ENCODE assay signal across 1 cellular context in the genomic region with DNA sequence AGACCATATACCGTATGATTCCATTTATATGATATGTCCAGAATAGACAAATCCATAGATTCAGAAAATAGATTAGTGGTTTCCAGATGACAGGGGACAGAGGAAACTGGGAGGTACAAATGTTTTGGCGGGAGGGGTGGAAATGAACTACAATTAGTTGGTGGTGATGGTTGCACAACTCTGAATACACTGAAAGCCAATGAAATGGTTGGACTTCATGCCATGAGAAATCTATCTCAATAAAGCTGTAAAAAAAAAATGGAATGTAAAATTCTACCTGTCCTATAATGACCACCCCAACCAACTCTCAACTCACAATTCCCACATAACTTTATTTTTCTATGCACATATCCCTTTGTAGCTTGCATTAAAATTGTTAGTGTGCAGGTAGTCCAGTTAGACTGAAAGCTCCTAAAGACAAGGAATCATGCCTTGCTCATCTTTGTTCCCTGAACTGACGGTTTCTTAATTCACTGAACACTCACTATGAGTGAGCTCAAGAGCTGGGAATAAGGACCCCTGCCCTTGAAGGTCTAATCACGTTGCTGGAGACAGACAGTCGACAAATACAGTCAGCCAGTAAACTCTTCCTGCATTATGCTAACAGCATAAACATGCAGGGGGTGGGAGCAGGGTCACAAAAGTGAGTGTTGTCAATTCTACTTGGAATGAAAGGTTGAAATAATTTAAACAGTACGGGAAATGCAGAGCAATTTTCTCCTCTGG.
TF ChIP-seq lines count a peak whose summit lies in the region.

No MANE protein-coding gene starts in this region.

TF ChIP-seq in HepG2, 621 proteins besides CTCF, POLR2A, EP300 and RAD21 (continued from another document and continues in another):
- TF ChIP-seq, protein P1, sequence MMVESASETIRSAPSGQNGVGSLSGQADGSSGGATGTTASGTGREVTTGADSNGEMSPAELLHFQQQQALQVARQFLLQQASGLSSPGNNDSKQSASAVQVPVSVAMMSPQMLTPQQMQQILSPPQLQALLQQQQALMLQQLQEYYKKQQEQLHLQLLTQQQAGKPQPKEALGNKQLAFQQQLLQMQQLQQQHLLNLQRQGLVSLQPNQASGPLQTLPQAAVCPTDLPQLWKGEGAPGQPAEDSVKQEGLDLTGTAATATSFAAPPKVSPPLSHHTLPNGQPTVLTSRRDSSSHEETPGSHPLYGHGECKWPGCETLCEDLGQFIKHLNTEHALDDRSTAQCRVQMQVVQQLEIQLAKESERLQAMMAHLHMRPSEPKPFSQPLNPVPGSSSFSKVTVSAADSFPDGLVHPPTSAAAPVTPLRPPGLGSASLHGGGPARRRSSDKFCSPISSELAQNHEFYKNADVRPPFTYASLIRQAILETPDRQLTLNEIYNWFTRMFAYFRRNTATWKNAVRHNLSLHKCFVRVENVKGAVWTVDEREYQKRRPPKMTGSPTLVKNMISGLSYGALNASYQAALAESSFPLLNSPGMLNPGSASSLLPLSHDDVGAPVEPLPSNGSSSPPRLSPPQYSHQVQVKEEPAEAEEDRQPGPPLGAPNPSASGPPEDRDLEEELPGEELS (CRISPR knock-in tag; IDR thresholded peaks at IDR 0.05), result 0 out of 2 replicates have a peak, but pooled peaks have one; percentile 23
- TF ChIP-seq DPF2 (CRISPR knock-in tag; IDR thresholded peaks at IDR 0.05; ENCODE audit: borderline replicate concordance, low read depth) (no peak), CHCHD3 (CRISPR knock-in tag; IDR thresholded peaks at IDR 0.05) (no peak), THAP11 (CRISPR knock-in tag; IDR thresholded peaks at IDR 0.05) (no peak), CBFB (CRISPR knock-in tag; IDR thresholded peaks at IDR 0.05) (no peak), NR2F6 (IDR thresholded peaks at IDR 0.05) (no peak), NR2F6 (CRISPR knock-in tag; IDR thresholded peaks at IDR 0.05) (no peak), RAD51 (IDR thresholded peaks at IDR 0.05; ENCODE audit: borderline replicate concordance) (no peak), ZNF724P (CRISPR knock-in tag; IDR thresholded peaks at IDR 0.05; ENCODE audit: borderline replicate concordance) (no peak), ZNF720 (CRISPR knock-in tag; IDR thresholded peaks at IDR 0.05) (no peak), HDAC6 (IDR thresholded peaks at IDR 0.05; ENCODE audit: low read depth, low read length) (no peak), GATA4 (IDR thresholded peaks at IDR 0.05; ENCODE audit: borderline replicate concordance, low read depth) (no peak), PRPF4 (IDR thresholded peaks at IDR 0.05; ENCODE audit: low read depth, low read length, poor library complexity, severe bottlenecking) (no peak), ZBTB21 (CRISPR knock-in tag; IDR thresholded peaks at IDR 0.05) (no peak), TSC22D2 (CRISPR knock-in tag; IDR thresholded peaks at IDR 0.05; ENCODE audit: borderline replicate concordance) (no peak), ADNP (CRISPR knock-in tag; IDR thresholded peaks at IDR 0.05) (no peak), HMG20B (CRISPR knock-in tag; conservative IDR thresholded peaks at IDR 0.05) (no peak), PAF1 (CRISPR knock-in tag; IDR thresholded peaks at IDR 0.05) (no peak), ZNF30 (CRISPR knock-in tag; IDR thresholded peaks at IDR 0.05) (no peak), ZNF790 (CRISPR knock-in tag; IDR thresholded peaks at IDR 0.05; ENCODE audit: borderline replicate concordance) (no peak), ARID2 (CRISPR knock-in tag; IDR thresholded peaks at IDR 0.05; ENCODE audit: borderline replicate concordance) (no peak), FOXO1 (CRISPR knock-in tag; IDR thresholded peaks at IDR 0.05) (no peak), KLF6 (CRISPR knock-in tag; IDR thresholded peaks at IDR 0.05) (no peak), NCOR1 (IDR thresholded peaks at IDR 0.05; ENCODE audit: borderline replicate concordance, low read length) (no peak)
- TF ChIP-seq, protein P2, sequence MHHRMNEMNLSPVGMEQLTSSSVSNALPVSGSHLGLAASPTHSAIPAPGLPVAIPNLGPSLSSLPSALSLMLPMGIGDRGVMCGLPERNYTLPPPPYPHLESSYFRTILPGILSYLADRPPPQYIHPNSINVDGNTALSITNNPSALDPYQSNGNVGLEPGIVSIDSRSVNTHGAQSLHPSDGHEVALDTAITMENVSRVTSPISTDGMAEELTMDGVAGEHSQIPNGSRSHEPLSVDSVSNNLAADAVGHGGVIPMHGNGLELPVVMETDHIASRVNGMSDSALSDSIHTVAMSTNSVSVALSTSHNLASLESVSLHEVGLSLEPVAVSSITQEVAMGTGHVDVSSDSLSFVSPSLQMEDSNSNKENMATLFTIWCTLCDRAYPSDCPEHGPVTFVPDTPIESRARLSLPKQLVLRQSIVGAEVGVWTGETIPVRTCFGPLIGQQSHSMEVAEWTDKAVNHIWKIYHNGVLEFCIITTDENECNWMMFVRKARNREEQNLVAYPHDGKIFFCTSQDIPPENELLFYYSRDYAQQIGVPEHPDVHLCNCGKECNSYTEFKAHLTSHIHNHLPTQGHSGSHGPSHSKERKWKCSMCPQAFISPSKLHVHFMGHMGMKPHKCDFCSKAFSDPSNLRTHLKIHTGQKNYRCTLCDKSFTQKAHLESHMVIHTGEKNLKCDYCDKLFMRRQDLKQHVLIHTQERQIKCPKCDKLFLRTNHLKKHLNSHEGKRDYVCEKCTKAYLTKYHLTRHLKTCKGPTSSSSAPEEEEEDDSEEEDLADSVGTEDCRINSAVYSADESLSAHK (CRISPR knock-in tag; IDR thresholded peaks at IDR 0.05; ENCODE audit: borderline replicate concordance), result no peak
- TF ChIP-seq, protein P3, sequence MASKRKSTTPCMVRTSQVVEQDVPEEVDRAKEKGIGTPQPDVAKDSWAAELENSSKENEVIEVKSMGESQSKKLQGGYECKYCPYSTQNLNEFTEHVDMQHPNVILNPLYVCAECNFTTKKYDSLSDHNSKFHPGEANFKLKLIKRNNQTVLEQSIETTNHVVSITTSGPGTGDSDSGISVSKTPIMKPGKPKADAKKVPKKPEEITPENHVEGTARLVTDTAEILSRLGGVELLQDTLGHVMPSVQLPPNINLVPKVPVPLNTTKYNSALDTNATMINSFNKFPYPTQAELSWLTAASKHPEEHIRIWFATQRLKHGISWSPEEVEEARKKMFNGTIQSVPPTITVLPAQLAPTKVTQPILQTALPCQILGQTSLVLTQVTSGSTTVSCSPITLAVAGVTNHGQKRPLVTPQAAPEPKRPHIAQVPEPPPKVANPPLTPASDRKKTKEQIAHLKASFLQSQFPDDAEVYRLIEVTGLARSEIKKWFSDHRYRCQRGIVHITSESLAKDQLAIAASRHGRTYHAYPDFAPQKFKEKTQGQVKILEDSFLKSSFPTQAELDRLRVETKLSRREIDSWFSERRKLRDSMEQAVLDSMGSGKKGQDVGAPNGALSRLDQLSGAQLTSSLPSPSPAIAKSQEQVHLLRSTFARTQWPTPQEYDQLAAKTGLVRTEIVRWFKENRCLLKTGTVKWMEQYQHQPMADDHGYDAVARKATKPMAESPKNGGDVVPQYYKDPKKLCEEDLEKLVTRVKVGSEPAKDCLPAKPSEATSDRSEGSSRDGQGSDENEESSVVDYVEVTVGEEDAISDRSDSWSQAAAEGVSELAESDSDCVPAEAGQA (IDR thresholded peaks at IDR 0.05; ENCODE audit: low read depth), result no peak
- TF ChIP-seq, protein P3 (CRISPR knock-in tag; IDR thresholded peaks at IDR 0.05; ENCODE audit: borderline replicate concordance), result no peak
- TF ChIP-seq, protein P4, sequence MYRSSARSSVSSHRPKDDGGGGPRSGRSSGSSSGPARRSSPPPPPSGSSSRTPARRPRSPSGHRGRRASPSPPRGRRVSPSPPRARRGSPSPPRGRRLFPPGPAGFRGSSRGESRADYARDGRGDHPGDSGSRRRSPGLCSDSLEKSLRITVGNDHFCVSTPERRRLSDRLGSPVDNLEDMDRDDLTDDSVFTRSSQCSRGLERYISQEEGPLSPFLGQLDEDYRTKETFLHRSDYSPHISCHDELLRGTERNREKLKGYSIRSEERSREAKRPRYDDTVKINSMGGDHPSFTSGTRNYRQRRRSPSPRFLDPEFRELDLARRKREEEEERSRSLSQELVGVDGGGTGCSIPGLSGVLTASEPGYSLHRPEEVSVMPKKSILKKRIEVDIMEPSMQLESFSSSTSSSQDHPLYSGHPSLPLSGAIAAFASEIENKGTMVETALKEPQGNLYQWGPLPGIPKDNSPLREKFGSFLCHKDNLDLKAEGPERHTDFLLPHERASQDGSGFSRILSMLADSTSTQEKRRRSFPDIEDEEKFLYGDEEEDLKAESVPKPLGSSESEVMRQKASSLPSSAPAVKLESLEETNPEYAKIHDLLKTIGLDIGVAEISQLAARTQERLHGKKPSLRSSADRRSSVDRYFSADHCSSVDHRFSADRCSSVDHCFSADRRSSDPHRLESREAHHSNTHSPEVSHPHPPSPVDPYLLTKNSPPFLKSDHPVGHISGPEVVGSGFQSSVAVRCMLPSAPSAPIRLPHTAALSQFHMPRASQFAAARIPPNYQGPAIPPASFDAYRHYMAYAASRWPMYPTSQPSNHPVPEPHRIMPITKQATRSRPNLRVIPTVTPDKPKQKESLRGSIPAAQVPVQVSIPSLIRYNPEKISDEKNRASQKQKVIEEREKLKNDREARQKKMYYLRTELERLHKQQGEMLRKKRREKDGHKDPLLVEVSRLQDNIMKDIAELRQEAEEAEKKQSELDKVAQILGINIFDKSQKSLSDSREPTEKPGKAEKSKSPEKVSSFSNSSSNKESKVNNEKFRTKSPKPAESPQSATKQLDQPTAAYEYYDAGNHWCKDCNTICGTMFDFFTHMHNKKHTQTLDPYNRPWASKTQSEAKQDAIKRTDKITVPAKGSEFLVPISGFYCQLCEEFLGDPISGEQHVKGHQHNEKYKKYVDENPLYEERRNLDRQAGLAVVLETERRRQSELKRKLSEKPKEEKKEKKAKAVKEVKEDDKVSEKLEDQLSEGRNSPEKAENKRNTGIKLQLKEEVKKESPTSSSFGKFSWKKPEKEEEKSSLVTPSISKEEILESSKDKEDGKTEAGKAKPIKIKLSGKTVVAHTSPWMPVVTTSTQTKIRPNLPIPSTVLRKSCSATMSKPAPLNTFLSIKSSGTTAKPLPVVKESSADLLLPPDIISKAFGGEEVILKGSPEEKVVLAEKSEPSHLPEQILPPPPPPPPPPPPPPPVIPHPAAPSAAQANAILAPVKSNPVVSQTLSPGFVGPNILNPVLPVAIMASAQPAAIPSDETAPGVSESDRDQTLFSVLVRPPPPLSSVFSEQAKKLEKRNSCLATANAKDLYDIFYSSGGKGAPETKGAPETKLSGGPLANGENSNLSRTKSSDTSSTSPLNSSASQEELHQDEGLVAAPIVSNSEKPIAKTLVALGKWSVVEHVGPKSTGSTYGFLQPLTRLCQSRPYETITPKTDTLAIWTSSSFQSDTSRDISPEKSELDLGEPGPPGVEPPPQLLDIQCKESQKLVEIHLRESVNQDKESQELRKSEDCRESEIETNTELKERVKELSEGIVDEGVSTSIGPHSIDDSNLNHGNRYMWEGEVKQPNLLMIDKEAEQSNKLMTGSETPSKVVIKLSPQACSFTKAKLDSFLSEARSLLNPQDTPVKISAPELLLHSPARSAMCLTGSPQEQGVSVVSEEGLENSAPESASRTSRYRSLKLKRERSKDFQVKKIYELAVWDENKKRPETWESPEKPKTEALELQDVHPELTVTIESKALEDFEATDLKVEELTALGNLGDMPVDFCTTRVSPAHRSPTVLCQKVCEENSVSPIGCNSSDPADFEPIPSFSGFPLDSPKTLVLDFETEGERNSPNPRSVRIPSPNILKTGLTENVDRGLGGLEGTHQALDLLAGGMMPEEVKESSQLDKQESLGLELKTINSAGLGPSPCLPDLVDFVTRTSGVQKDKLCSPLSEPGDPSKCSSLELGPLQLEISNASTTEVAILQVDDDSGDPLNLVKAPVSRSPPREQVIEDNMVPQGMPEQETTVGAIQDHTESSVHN (CRISPR knock-in tag; IDR thresholded peaks at IDR 0.05), result no peak
- TF ChIP-seq, protein P5, sequence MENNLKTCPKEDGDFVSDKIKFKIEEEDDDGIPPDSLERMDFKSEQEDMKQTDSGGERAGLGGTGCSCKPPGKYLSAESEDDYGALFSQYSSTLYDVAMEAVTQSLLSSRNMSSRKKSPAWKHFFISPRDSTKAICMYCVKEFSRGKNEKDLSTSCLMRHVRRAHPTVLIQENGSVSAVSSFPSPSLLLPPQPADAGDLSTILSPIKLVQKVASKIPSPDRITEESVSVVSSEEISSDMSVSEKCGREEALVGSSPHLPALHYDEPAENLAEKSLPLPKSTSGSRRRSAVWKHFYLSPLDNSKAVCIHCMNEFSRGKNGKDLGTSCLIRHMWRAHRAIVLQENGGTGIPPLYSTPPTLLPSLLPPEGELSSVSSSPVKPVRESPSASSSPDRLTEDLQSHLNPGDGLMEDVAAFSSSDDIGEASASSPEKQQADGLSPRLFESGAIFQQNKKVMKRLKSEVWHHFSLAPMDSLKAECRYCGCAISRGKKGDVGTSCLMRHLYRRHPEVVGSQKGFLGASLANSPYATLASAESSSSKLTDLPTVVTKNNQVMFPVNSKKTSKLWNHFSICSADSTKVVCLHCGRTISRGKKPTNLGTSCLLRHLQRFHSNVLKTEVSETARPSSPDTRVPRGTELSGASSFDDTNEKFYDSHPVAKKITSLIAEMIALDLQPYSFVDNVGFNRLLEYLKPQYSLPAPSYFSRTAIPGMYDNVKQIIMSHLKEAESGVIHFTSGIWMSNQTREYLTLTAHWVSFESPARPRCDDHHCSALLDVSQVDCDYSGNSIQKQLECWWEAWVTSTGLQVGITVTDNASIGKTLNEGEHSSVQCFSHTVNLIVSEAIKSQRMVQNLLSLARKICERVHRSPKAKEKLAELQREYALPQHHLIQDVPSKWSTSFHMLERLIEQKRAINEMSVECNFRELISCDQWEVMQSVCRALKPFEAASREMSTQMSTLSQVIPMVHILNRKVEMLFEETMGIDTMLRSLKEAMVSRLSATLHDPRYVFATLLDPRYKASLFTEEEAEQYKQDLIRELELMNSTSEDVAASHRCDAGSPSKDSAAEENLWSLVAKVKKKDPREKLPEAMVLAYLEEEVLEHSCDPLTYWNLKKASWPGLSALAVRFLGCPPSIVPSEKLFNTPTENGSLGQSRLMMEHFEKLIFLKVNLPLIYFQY (CRISPR knock-in tag; IDR thresholded peaks at IDR 0.05; ENCODE audit: borderline replicate concordance), result no peak
- TF ChIP-seq, protein P6, sequence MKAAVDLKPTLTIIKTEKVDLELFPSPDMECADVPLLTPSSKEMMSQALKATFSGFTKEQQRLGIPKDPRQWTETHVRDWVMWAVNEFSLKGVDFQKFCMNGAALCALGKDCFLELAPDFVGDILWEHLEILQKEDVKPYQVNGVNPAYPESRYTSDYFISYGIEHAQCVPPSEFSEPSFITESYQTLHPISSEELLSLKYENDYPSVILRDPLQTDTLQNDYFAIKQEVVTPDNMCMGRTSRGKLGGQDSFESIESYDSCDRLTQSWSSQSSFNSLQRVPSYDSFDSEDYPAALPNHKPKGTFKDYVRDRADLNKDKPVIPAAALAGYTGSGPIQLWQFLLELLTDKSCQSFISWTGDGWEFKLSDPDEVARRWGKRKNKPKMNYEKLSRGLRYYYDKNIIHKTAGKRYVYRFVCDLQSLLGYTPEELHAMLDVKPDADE (CRISPR knock-in tag; IDR thresholded peaks at IDR 0.05), result no peak
